2 cellular contexts compared by ENCODE assay signal in genomic region chr2:86028763-86029381, GRCh38.
TF ChIP-seq lines count a peak whose summit lies in the region.

No MANE protein-coding gene starts in this region.

TF ChIP-seq in endothelial cell of umbilical vein, 7 proteins besides CTCF, POLR2A, EP300 and RAD21 (continued from another document):
- no peak for TF ChIP-seq MAX (IDR thresholded peaks at IDR 0.05; ENCODE audit: insufficient read depth, insufficient read length)
- no peak for TF ChIP-seq GATA2 (IDR thresholded peaks at IDR 0.05; ENCODE audit: insufficient read depth, insufficient read length, low read depth, low read length)
- TF ChIP-seq EZH2 (IDR thresholded peaks at IDR 0.05; ENCODE audit: borderline replicate concordance, low read depth, low read length, severe bottlenecking), result no peak

TF ChIP-seq in HepG2, 621 proteins besides CTCF, POLR2A, EP300 and RAD21:
- TF ChIP-seq FOXO4 (CRISPR knock-in tag; conservative IDR thresholded peaks at IDR 0.05) (0 out of 2 replicates have a peak, but pooled peaks have one; percentile 29), ADNP (CRISPR knock-in tag; IDR thresholded peaks at IDR 0.05) (no peak)
